Comparison of ENCODE assay signal across 12 cellular contexts in genomic region chr2:240392084-240392947, GRCh38. TPM values are rescaled to one million over a fixed set of nuclear protein-coding genes. Genes with fewer than 3 reads are reported as not detected.
DNase-seq lines count a peak whose midpoint lies in the region; FAIRE-seq and TF ChIP-seq lines count a peak whose summit lies in the region.
"Had no signal": no experiment of that assay in that cellular context is flagged by ENCODE, and none has a peak within 500 bp of the region (broad histone marks: within the 10 kb centered on the region; RNA-seq: fewer than 3 reads in every experiment).

No MANE protein-coding gene starts in this region.

- no peak overlapping the region; the same call in 1 of the 2 replicates for H2AFZ ChIP-seq in H1 (ENCODE audit: low read length)

- no peak overlapping the region for H2BK5ac ChIP-seq in H1 (ENCODE audit: low read depth, low read length)

- no peak overlapping the region for H3K4me2 ChIP-seq in H1 (ENCODE audit: insufficient read depth in 1 of 2, low read depth in 2 of 2, low read length in 2 of 2)

- no peaks in the 10 kb centered on the region for H3K36me3 ChIP-seq in H1 (ENCODE audit: control insufficient read depth in 2 of 4, insufficient read depth in 4 of 4, low read length in 3 of 4)

- H3K79me2 ChIP-seq in H1 (ENCODE audit: control insufficient read depth in 1 of 2, insufficient read depth in 2 of 2, low read length in 2 of 2), result no peaks in the 10 kb centered on the region

- H3K4me1 ChIP-seq in H1 (replicated peaks in 1 of 4; ENCODE audit: control insufficient read depth in 3 of 4, insufficient read depth in 4 of 4, low read length in 3 of 4), result no peaks in the 10 kb centered on the region

- TF ChIP-seq RAD21 in H1 (IDR thresholded peaks at IDR 0.05 in 1 of 2, conservative IDR thresholded peaks at IDR 0.05 in 1 of 2; ENCODE audit: low read depth in 2 of 2, low read length in 2 of 2), result no peak

- no peak overlapping the region for H4K91ac ChIP-seq in H1 (replicated peaks; ENCODE audit: insufficient read length, low read length)

- no peak for TF ChIP-seq POLR2A in H1 (IDR thresholded peaks at IDR 0.05; ENCODE audit: control extremely low read depth in 1 of 2, low read depth in 2 of 2, low read length in 2 of 2)

- H3K27me3 Mint-ChIP-seq in neural crest cell (ENCODE audit: low read depth), result no peaks in the 10 kb centered on the region

- no peaks in the 10 kb centered on the region for H3K9me3 Mint-ChIP-seq in neural crest cell
- H3K9me3 Mint-ChIP-seq: stimulated activated memory B cell treated with anti-CD40 and anti-IgM and Interleukin-4, amounts not matched to agents 10 μg/mL and 1 μg/mL and 100 μg/mL, for 72 hours had no signal

- H3K79me1 ChIP-seq in H1 (ENCODE audit: low read depth, low read length), result no peaks in the 10 kb centered on the region

- H2BK15ac ChIP-seq in H1 (ENCODE audit: low read length), result no peak overlapping the region

- H2BK20ac ChIP-seq in H1 (ENCODE audit: low read length), result no peak overlapping the region

- no peaks in the 10 kb centered on the region for H3K36me3 Mint-ChIP-seq in neural crest cell (ENCODE audit: low read depth)
- H3K36me3 Mint-ChIP-seq: stimulated activated memory B cell treated with anti-CD40 and anti-IgM and Interleukin-4, amounts not matched to agents 10 μg/mL and 1 μg/mL and 100 μg/mL, for 72 hours had no signal

- H3K23me2 ChIP-seq in H1 (ENCODE audit: low read depth, low read length), result no peaks in the 10 kb centered on the region

- no peak overlapping the region for H2BK120ac ChIP-seq in H1 (replicated peaks; ENCODE audit: low read depth, low read length)

- no peak for TF ChIP-seq EP300 in H1 (IDR thresholded peaks at IDR 0.05; ENCODE audit: borderline replicate concordance in 1 of 2, low read depth in 2 of 2, low read length in 2 of 2)

- H2BK12ac ChIP-seq in H1 (ENCODE audit: low read depth, low read length), result no peak overlapping the region

- H4K8ac ChIP-seq in H1 (ENCODE audit: extremely low read depth, insufficient read depth, low read length), result peak overlapping the region; percentile 68; the same call in 1 of the 2 replicates

- peak overlapping the region; percentile 71 for H3K27ac Mint-ChIP-seq in neural crest cell (ENCODE audit: unreplicated experiment)
- H3K27ac Mint-ChIP-seq: stimulated activated memory B cell treated with anti-CD40 and anti-IgM and Interleukin-4, amounts not matched to agents 10 μg/mL and 1 μg/mL and 100 μg/mL, for 72 hours had no signal

- no peak overlapping the region for H2AK5ac ChIP-seq in H1 (ENCODE audit: low read depth, low read length)

- 94% methylated on average over 30 of the region's 31 CpGs; no CpG with 5 or more reads in 1 of the 2 experiments for WGBS in H1 (ENCODE audit: extremely low coverage in 1 of 2, insufficient coverage in 1 of 2, insufficient read length in 1 of 2, insufficient replicate concordance in 2 of 2, low coverage in 1 of 2, low lambda C conversion rate in 2 of 2, missing lambda C conversion rate in 1 of 2), 2 experiments

- H3K27me3 ChIP-seq in H1 (replicated peaks in 1 of 4; ENCODE audit: control insufficient read depth in 3 of 4, extremely low read depth in 1 of 4, insufficient read depth in 3 of 4, low read length in 3 of 4), result no peaks in the 10 kb centered on the region

- H3K23ac ChIP-seq in H1 (ENCODE audit: insufficient read length), result no peak overlapping the region

- no peak overlapping the region for H3K14ac ChIP-seq in H1 (ENCODE audit: insufficient read length)

- H3K18ac ChIP-seq in H1 (ENCODE audit: extremely low read depth, low read length), result no peak overlapping the region

- no peak overlapping the region for H3K27ac ChIP-seq in H1 (ENCODE audit: low read depth, low read length)

- no peak overlapping the region for H3K4ac ChIP-seq in H1 (replicated peaks; ENCODE audit: insufficient read length, low read depth, low read length)

- H3K9me3 ChIP-seq in H1 (ENCODE audit: insufficient read depth in 2 of 2, low read depth in 1 of 2, low read length in 1 of 2), result no peaks in the 10 kb centered on the region

- H3K9ac ChIP-seq in H1 (replicated peaks in 1 of 4; ENCODE audit: extremely low read depth in 1 of 4, low read depth in 3 of 4, low read length in 3 of 4), result no peak overlapping the region

- H3K56ac ChIP-seq in H1 (replicated peaks; ENCODE audit: insufficient read length, low read depth, low read length), result no peak overlapping the region

- H4K5ac ChIP-seq in H1 (ENCODE audit: insufficient read length, low read depth, low read length), result no peak overlapping the region

- H3K4me1 Mint-ChIP-seq in neural crest cell, result peaks cover 17% of the 10 kb centered on the region
- H3K4me1 Mint-ChIP-seq: stimulated activated memory B cell treated with anti-CD40 and anti-IgM and Interleukin-4, amounts not matched to agents 10 μg/mL and 1 μg/mL and 100 μg/mL, for 72 hours had no signal

- FAIRE-seq in H1 (lab: Jason Lieb, UNC), result no peak

- H4K20me1 ChIP-seq in H1 (replicated peaks in 1 of 2; ENCODE audit: control insufficient read depth in 1 of 2, insufficient read depth in 2 of 2, low read length in 2 of 2), result no peaks in the 10 kb centered on the region

- POLR2A ChIA-PET in H1 (lab: Charles Lee; ENCODE audit: partially characterized antibody), result no interaction called here

- TF ChIP-seq CTCF in AG10803 (conservative IDR thresholded peaks at IDR 0.05; ENCODE audit: low read length), result no peak
- TF ChIP-seq CTCF in H1 (IDR thresholded peaks at IDR 0.05; ENCODE audit: control extremely low read depth in 1 of 3, insufficient read depth in 1 of 3, low read depth in 1 of 3, low read length in 3 of 3), result no peak
- no peak for TF ChIP-seq CTCF in neural crest cell (conservative IDR thresholded peaks at IDR 0.05)

- H3K4me3 ChIP-seq in AG10803 (ENCODE audit: low read length) (no peak overlapping the region), H1 (ENCODE audit: extremely low read depth in 1 of 4, insufficient read depth in 2 of 4, low read depth in 3 of 4, low read length in 4 of 4) (no peak overlapping the region)

- H3K4me3 Mint-ChIP-seq in neural crest cell, result peak overlapping the region; percentile 51
- H3K4me3 Mint-ChIP-seq: stimulated activated memory B cell treated with anti-CD40 and anti-IgM and Interleukin-4, amounts not matched to agents 10 μg/mL and 1 μg/mL and 100 μg/mL, for 72 hours had no signal

- DNase-seq in AG10803 (ENCODE audit: low read depth), result peak; percentile 56
- peak; percentile 60 for DNase-seq in GM04504 (ENCODE audit: low read depth)
- DNase-seq in H1 (ENCODE audit: low read depth in 1 of 2, low spot score in 2 of 2), result no peak
- peak; percentile 55 for DNase-seq in neural crest cell (ENCODE audit: low read depth, low spot score)
- DNase-seq in NCI-H2227 treated with DMSO at 0.1 percent for 48 hours (lab: John Stamatoyannopoulos, UW), result no peak
- DNase-seq in NCI-H1048 (lab: John Stamatoyannopoulos, UW), result no peak
- no peak for DNase-seq in SKM-1 treated with dmso at 0.1 percent for 144 hours (lab: John Stamatoyannopoulos, UW; ENCODE audit: unreplicated experiment)
- DNase-seq in pons (ENCODE audit: low spot score), result no peak
- DNase-seq: NCI-H1105 treated with DMSO at 0.1 percent for 48 hours; NK-92 treated with Interleukin-12 subunit alpha and Interleukin-12 subunit beta, amount 100 ng/mL, for 24 hours; stimulated activated CD4-positive, alpha-beta T cell treated with anti-CD3 and anti-CD28 coated beads, Interleukin-15, amount 100 ng/mL, for 24 hours had no signal

- CTCF ChIA-PET in H1 (lab: Charles Lee; ENCODE audit: partially characterized antibody), result interaction anchor here (0.6 kb wide), 1 partner anchor 10 kb away, joined by 3 read pairs; no protein-coding TSS in a partner anchor

TF ChIP-seq in H1, 55 proteins besides CTCF, POLR2A, EP300 and RAD21 (continues in another document):
- TF ChIP-seq SUZ12 (IDR thresholded peaks at IDR 0.05; ENCODE audit: low read length), result no peak
- TF ChIP-seq RXRA (IDR thresholded peaks at IDR 0.05; ENCODE audit: insufficient read depth, low read depth, low read length), result no peak
- TF ChIP-seq EGR1 (IDR thresholded peaks at IDR 0.05; ENCODE audit: borderline replicate concordance, low read depth, low read length), result no peak
- no peak for TF ChIP-seq NRF1 (IDR thresholded peaks at IDR 0.05; ENCODE audit: low read depth, low read length)
- TF ChIP-seq SIN3A (conservative IDR thresholded peaks at IDR 0.05 in 1 of 2, IDR thresholded peaks at IDR 0.05 in 1 of 2; ENCODE audit: low read depth in 1 of 2, low read length in 2 of 2), result no peak
- TF ChIP-seq YY1 (IDR thresholded peaks at IDR 0.05; ENCODE audit: low read depth, low read length), result no peak
- TF ChIP-seq TCF12 (IDR thresholded peaks at IDR 0.05; ENCODE audit: low read depth, low read length), result no peak

RNA-seq across cellular contexts. Expression of gene GPC1, which starts 43.1 kb away (rescaled TPM):
- total RNA-seq in H1 (2021; fragmentation: NEBNext Ultra II Directional; extraction: Animal tissue kit (Norgen Biotek cat#: 25700)), result 28.3 and 31.9 TPM in 2 replicates
- 21.9 and 30.2 TPM in 2 replicates for polyA plus RNA-seq in H1 (2011; rRNA removed)
- polyA plus RNA-seq in H1 (2011; cell fraction: cytosol; rRNA removed), result 22.1 TPM
- polyA plus RNA-seq in H1 (2011; cell fraction: nucleus; rRNA removed), result 47.6 TPM
- 18.4 to 31.5 TPM (median 29.5 TPM) in 4 replicates for polyA plus RNA-seq in H1 (2012, experiment 1 of 2)
- polyA plus RNA-seq in H1 (2012, experiment 2 of 2), result 27.9 TPM
- 42.0 TPM for polyA plus RNA-seq in H1 (2013, experiment 1 of 2)
- 37.4 TPM for polyA plus RNA-seq in H1 (2013, experiment 2 of 2)
- polyA minus RNA-seq in H1 (2011; rRNA and poly(A)+ RNA removed), result 14.3 and 16.0 TPM in 2 replicates
- polyA minus RNA-seq in H1 (2011; cell fraction: cytosol; rRNA and poly(A)+ RNA removed), result 29.2 TPM
- polyA minus RNA-seq in H1 (2011; cell fraction: nucleus; rRNA and poly(A)+ RNA removed), result 22.9 TPM
- 88.6 and 89.9 TPM in 2 replicates for total RNA-seq in neural crest cell

Comparison
In these comparisons a context has a peak if more than half of its experiments do, and no peak if none do; other contexts are left out.
1. DNase-seq: peak in AG10803 (single experiment), GM04504 (single experiment) and neural crest cell (single experiment); none in H1 (0 of 2), NCI-H2227 treated with DMSO at 0.1 percent for 48 hours (single experiment), NCI-H1048 (single experiment), SKM-1 treated with dmso at 0.1 percent for 144 hours (single experiment) and pons (single experiment).